In genomic region chr3:425094-425493, GRCh38 we compare ENCODE assay signal across 12 cellular contexts.
"Had no signal": no experiment of that assay in that cellular context is flagged by ENCODE, and none has a peak within 500 bp of the region (broad histone marks: within the 10 kb centered on the region; RNA-seq: fewer than 3 reads in every experiment).

No MANE protein-coding gene starts in this region.

- H3K9me3 ChIP-seq: body of pancreas, left lung, sigmoid colon, upper lobe of left lung had no signal

- H3K4me3 ChIP-seq: body of pancreas, left lung, sigmoid colon, upper lobe of left lung had no signal

- ATAC-seq: activated CD8-positive, alpha-beta T cell treated with anti-CD3 and anti-CD28 coated beads, Interleukin-2, amount 10 ng/mL, durations not matched to agents 7 days and 5 days; activated naive CD8-positive, alpha-beta T cell treated with anti-CD3 and anti-CD28 coated beads, Interleukin-2, amount 50 U/mL, for 24 hours; body of pancreas; left lung; stimulated activated naive B cell treated with anti-CD40 and anti-IgM and Interleukin-4, amounts not matched to agents 10 μg/mL and 1 μg/mL and 100 μg/mL, for 72 hours had no signal

- DNase-seq: activated CD4-positive, alpha-beta T cell treated with anti-CD3 and anti-CD28 coated beads for 4 hours; activated CD8-positive, alpha-beta memory T cell treated with anti-CD3 and anti-CD28 coated beads, Interleukin-2, amount 50 U/mL, for 48 hours; activated CD8-positive, alpha-beta T cell treated with anti-CD3 and anti-CD28 coated beads, Interleukin-2, amount 10 ng/mL, durations not matched to agents 7 days and 5 days; activated naive CD4-positive, alpha-beta T cell treated with Interleukin-2 at 50 U/mL for 16 hours; activated naive CD8-positive, alpha-beta T cell treated with anti-CD3 and anti-CD28 coated beads, Interleukin-2, amount 50 U/mL, for 24 hours; body of pancreas; dermis blood vessel endothelial cell; left lung; sigmoid colon; stimulated activated CD4-positive, alpha-beta T cell treated with anti-CD3 and anti-CD28 coated beads, Interleukin-2, amount 100 ng/mL, for 24 hours; stimulated activated naive B cell treated with anti-CD40 and anti-IgM and Interleukin-4, amounts not matched to agents 10 μg/mL and 1 μg/mL and 100 μg/mL, for 72 hours; upper lobe of left lung had no signal

- H3K36me3 ChIP-seq: left lung, sigmoid colon, upper lobe of left lung had no signal

- H3K27ac ChIP-seq: body of pancreas, left lung, sigmoid colon, upper lobe of left lung had no signal

- H3K4me1 ChIP-seq: body of pancreas, left lung, sigmoid colon, upper lobe of left lung had no signal

- H3K27me3 ChIP-seq: body of pancreas, left lung, sigmoid colon, upper lobe of left lung had no signal
